17 cellular contexts compared by ENCODE assay signal in genomic region chr2:32727157-32727556, GRCh38.
DNase-seq lines count a peak whose midpoint lies in the region; ATAC-seq and TF ChIP-seq lines count a peak whose summit lies in the region.
"Had no signal": no experiment of that assay in that cellular context is flagged by ENCODE, and none has a peak within 500 bp of the region (broad histone marks: within the 10 kb centered on the region; RNA-seq: fewer than 3 reads in every experiment).

No MANE protein-coding gene starts in this region.

- dilution Hi-C loops in IMR-90 (cut with HindIII; ENCODE audit: low sequenced_read_pairs, unreplicated experiment) = no loop called here

- H3K23ac ChIP-seq in IMR-90 (ENCODE audit: low read depth, low read length) = no peak overlapping the region

- no peak overlapping the region for H3K14ac ChIP-seq in IMR-90 (replicated peaks; ENCODE audit: low read depth, low read length)

- no peak overlapping the region for H3K56ac ChIP-seq in IMR-90 (ENCODE audit: extremely low read depth, insufficient read depth, low read length)

- H3K4ac ChIP-seq in IMR-90 (ENCODE audit: low read depth, low read length) = no peak overlapping the region

- H4K8ac ChIP-seq in IMR-90 (ENCODE audit: low read depth in 2 of 2, low read length in 2 of 2) = no peak overlapping the region

- no peak overlapping the region for H2BK120ac ChIP-seq in IMR-90 (ENCODE audit: low read depth, low read length)

- no peak for TF ChIP-seq POLR2A in IMR-90 (IDR thresholded peaks at IDR 0.05; ENCODE audit: low read depth, low read length)

- H3K4me3 ChIP-seq in IMR-90 (ENCODE audit: insufficient read depth, low read depth, low read length) = no peak overlapping the region
- no peak overlapping the region for H3K4me3 ChIP-seq in liver (ENCODE audit: low read depth in 1 of 3, low read length in 3 of 3)
- no peak overlapping the region for H3K4me3 ChIP-seq in mucosa of descending colon
- H3K4me3 ChIP-seq: A549; BLaER1 treated with 17β-estradiol and CSF1 and Interleukin-3, amounts not matched to agents 10 nM and 100 nM; GM12878 had no signal

- no peak overlapping the region for H4K5ac ChIP-seq in IMR-90 (ENCODE audit: low read depth, low read length)

- no peak overlapping the region for H3K18ac ChIP-seq in IMR-90 (ENCODE audit: low read depth, low read length)

- no peak overlapping the region for H2BK20ac ChIP-seq in IMR-90 (ENCODE audit: low read depth, low read length)

- H2AFZ ChIP-seq in IMR-90 (replicated peaks; ENCODE audit: low read length, poor library complexity) = no peak overlapping the region

- TF ChIP-seq RAD21 in IMR-90 (IDR thresholded peaks at IDR 0.05; ENCODE audit: low read length) (no peak), liver (IDR thresholded peaks at IDR 0.05) (no peak)

- DNase-seq in IMR-90 = no peak
- DNase-seq in left lobe of liver (ENCODE audit: low spot score) = no peak
- no peak for DNase-seq in GM03348 (ENCODE audit: low spot score)
- DNase-seq in kidney glomerular epithelial cell (lab: John Stamatoyannopoulos, UW) = no peak
- DNase-seq in mucosa of descending colon = no peak
- DNase-seq: AML-193; Caco-2; Calu3; CD4-positive, alpha-beta T cell; CD8-positive, alpha-beta T cell; DMS79 treated with DMSO at 0.1 percent for 48 hours; GF-D8 had no signal

- CTCF ChIA-PET in IMR-90 (lab: Yijun Ruan, JAX) = no interaction called here

- ATAC-seq in IMR-90 (ENCODE audit: low read depth) (no peak), left lobe of liver (peak; percentile 83), mucosa of descending colon (no peak)
- ATAC-seq: A549; CD8-positive, alpha-beta T cell; GM12878 had no signal

- H2AK9ac ChIP-seq in IMR-90 (replicated peaks; ENCODE audit: low read depth, low read length, poor library complexity) = no peak overlapping the region

- TF ChIP-seq CTCF in IMR-90 (conservative IDR thresholded peaks at IDR 0.05; ENCODE audit: low read depth, low read length) = no peak
- TF ChIP-seq CTCF in liver (IDR thresholded peaks at IDR 0.05; ENCODE audit: low read depth, low read length, missing input control) = no peak
- no peak for TF ChIP-seq CTCF in mucosa of descending colon (IDR thresholded peaks at IDR 0.05)

- no peak overlapping the region for H3K9ac ChIP-seq in IMR-90 (ENCODE audit: low read depth, low read length)
- H3K9ac ChIP-seq in liver (ENCODE audit: low read depth in 1 of 2, low read length in 2 of 2) = no peak overlapping the region
- H3K9ac ChIP-seq: BLaER1 treated with 17β-estradiol and CSF1 and Interleukin-3, amounts not matched to agents 10 nM and 100 nM had no signal

- no TSS peak for BruUV-seq in IMR-90 (replicated peaks; lab: Mats Ljungman, UMichigan)

- no CpG with 5 or more reads among the region's 1 CpG for WGBS in IMR-90 (ENCODE audit: extremely low coverage in 2 of 2, insufficient read length in 1 of 2), 2 experiments
- WGBS in liver = 42% methylated on average over 1 of the region's 1 CpG

- H2BK5ac ChIP-seq in IMR-90 (ENCODE audit: low read depth, low read length, poor library complexity, severe bottlenecking) = no peak overlapping the region

- in situ Hi-C loops in IMR-90 (cut with MboI; ENCODE audit: low sequenced_read_pairs) = no loop called here

- intact Hi-C loops in IMR-90 (cut with micrococcal nuclease) (no loop called here), mucosa of descending colon (cut with DNase I, micrococcal nuclease) (no loop called here)

- no peaks in the 10 kb centered on the region for H3K27me3 ChIP-seq in IMR-90 (ENCODE audit: control insufficient read depth, insufficient read depth, low read length)
- H3K27me3 ChIP-seq in liver (ENCODE audit: control insufficient read depth in 4 of 4, insufficient read depth in 4 of 4, low read length in 3 of 4) = no peaks in the 10 kb centered on the region
- H3K27me3 ChIP-seq: BLaER1 treated with 17β-estradiol and CSF1 and Interleukin-3, amounts not matched to agents 10 nM and 100 nM had no signal

- no peaks in the 10 kb centered on the region for H3K9me1 ChIP-seq in IMR-90 (ENCODE audit: insufficient read depth, low read length)

- no peaks in the 10 kb centered on the region for H3K79me1 ChIP-seq in IMR-90 (ENCODE audit: low read depth in 1 of 2, low read length in 2 of 2)

- POLR2A ChIA-PET in IMR-90 (lab: Charles Lee; ENCODE audit: unreplicated experiment) = no interaction called here

- no peak overlapping the region for H3K4me2 ChIP-seq in IMR-90 (ENCODE audit: low read depth, low read length)
- H3K4me2 ChIP-seq: A549; BLaER1 treated with 17β-estradiol and CSF1 and Interleukin-3, amounts not matched to agents 10 nM and 100 nM had no signal

- no peaks in the 10 kb centered on the region for H4K20me1 ChIP-seq in IMR-90 (ENCODE audit: insufficient read depth, low read length)
- H4K20me1 ChIP-seq: BLaER1 treated with 17β-estradiol and CSF1 and Interleukin-3, amounts not matched to agents 10 nM and 100 nM had no signal

- no peaks in the 10 kb centered on the region; the same call in 1 of the 2 replicates for H3K36me3 ChIP-seq in IMR-90 (ENCODE audit: control insufficient read depth, insufficient read depth, low read length)
- no peaks in the 10 kb centered on the region for H3K36me3 ChIP-seq in liver (ENCODE audit: control insufficient read depth in 4 of 4, insufficient read depth in 3 of 4, low read depth in 1 of 4, low read length in 3 of 4)
- H3K36me3 ChIP-seq in mucosa of descending colon (ENCODE audit: low read depth) = no peaks in the 10 kb centered on the region

- H2BK15ac ChIP-seq in IMR-90 (ENCODE audit: low read depth, low read length) = no peak overlapping the region

- no peak overlapping the region for H2AK5ac ChIP-seq in IMR-90 (ENCODE audit: low read depth, low read length)

- no peak overlapping the region for H4K91ac ChIP-seq in IMR-90 (ENCODE audit: insufficient read depth, low read depth, low read length)

- H3K4me1 ChIP-seq in IMR-90 (ENCODE audit: control insufficient read depth, insufficient read depth, low read length) (no peaks in the 10 kb centered on the region), liver (ENCODE audit: control insufficient read depth in 4 of 4, insufficient read depth in 4 of 4, low read length in 3 of 4) (peaks cover 0 to 8% (median 5%) of the 10 kb centered on the region in 4 donors), mucosa of descending colon (ENCODE audit: low read depth) (no peaks in the 10 kb centered on the region)
- H3K4me1 ChIP-seq: A549; BLaER1 treated with 17β-estradiol and CSF1 and Interleukin-3, amounts not matched to agents 10 nM and 100 nM; Caco-2 had no signal

- no peak overlapping the region for H3K27ac ChIP-seq in IMR-90 (ENCODE audit: insufficient read depth, low read length)
- H3K27ac ChIP-seq in liver (ENCODE audit: low read depth in 1 of 2, low read length in 2 of 2) = no peak overlapping the region
- H3K27ac ChIP-seq: 22Rv1; A549; BLaER1 treated with 17β-estradiol and CSF1 and Interleukin-3, amounts not matched to agents 10 nM and 100 nM had no signal

- no peaks in the 10 kb centered on the region for H3K9me3 ChIP-seq in IMR-90 (ENCODE audit: control insufficient read depth, insufficient read depth, low read length)
- no peaks in the 10 kb centered on the region for H3K9me3 ChIP-seq in liver (ENCODE audit: control insufficient read depth in 4 of 4, low read length in 3 of 4)
- no peaks in the 10 kb centered on the region for H3K9me3 ChIP-seq in mucosa of descending colon
- H3K9me3 ChIP-seq: A549, Caco-2 had no signal

TF ChIP-seq in IMR-90, 13 proteins besides CTCF, POLR2A, EP300 and RAD21:
- TF ChIP-seq RFX5 (IDR thresholded peaks at IDR 0.05; ENCODE audit: low read depth, low read length) (no peak), MAZ (IDR thresholded peaks at IDR 0.05; ENCODE audit: borderline replicate concordance, low read depth, low read length) (no peak), CEBPB (IDR thresholded peaks at IDR 0.05; ENCODE audit: low read depth, low read length) (peak; percentile 41; the same call in 1 of the 2 replicates)

TF ChIP-seq in liver, 16 proteins besides CTCF, POLR2A, EP300 and RAD21:
- peak; percentile 36 to 46 for TF ChIP-seq HNF4A (conservative IDR thresholded peaks at IDR 0.05)
- no peak for TF ChIP-seq NR2F2 (IDR thresholded peaks at IDR 0.05)
- TF ChIP-seq FOXA1 (IDR thresholded peaks at IDR 0.05) = no peak
- no peak for TF ChIP-seq YY1 (IDR thresholded peaks at IDR 0.05)
